Comparison of ENCODE assay signal across 28 cellular contexts in the genomic region with DNA sequence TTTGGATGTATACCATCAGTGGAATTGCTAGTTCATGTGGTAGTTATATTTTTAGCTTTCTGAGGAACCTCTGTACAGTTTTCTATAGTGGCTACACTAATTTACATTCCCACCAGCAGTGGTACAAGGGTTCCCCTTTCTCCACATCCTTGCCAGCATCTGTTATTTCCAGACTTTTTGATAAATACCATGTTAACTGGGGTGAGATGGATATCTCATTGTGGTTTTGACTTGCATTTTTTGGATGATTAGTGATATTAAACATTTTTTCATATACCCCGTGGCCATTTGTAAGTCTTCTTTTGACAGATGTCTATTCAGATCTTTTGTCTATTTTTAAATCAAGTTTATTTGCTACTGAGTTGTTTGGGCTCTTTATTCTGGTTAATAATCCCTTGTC.
"Had no signal": no experiment of that assay in that cellular context is flagged by ENCODE, and none has a peak within 500 bp of the region (broad histone marks: within the 10 kb centered on the region; RNA-seq: fewer than 3 reads in every experiment).

No MANE protein-coding gene starts in this region.

- H3K9me3 ChIP-seq: neutrophil, right atrium auricular region, right lobe of liver, testis, thyroid gland, transverse colon, upper lobe of left lung, vagina had no signal

- H3K36me3 ChIP-seq: left ventricle myocardium inferior, neural progenitor cell, neutrophil, right atrium auricular region, right lobe of liver, stomach, thyroid gland, transverse colon, upper lobe of left lung, vagina had no signal

- H3K4me2 ChIP-seq: neural progenitor cell had no signal

- H3K27ac ChIP-seq: left ventricle myocardium inferior, neural progenitor cell, neutrophil, parathyroid adenoma, right atrium auricular region, right lobe of liver, skin epidermis, stomach, testis, thyroid gland, transverse colon, upper lobe of left lung, vagina had no signal

- H2AFZ ChIP-seq: neural progenitor cell, parathyroid adenoma had no signal

- H3K4me1 ChIP-seq: left ventricle myocardium inferior, neural progenitor cell, parathyroid adenoma, right atrium auricular region, right lobe of liver, stomach, testis, thyroid gland, transverse colon, upper lobe of left lung, vagina had no signal

- DNase-seq: hypothalamus; immature natural killer cell; islet precursor cell; left ventricle myocardium inferior; mesendoderm; naive B cell; natural killer cell; nephron progenitor cell; occipital lobe; right lobe of liver; stimulated activated CD4-positive, alpha-beta T cell treated with anti-CD3 and anti-CD28 coated beads, Interleukin-12 subunit alpha, Interleukin-12 subunit beta, amount 100 ng/mL, for 4 hours; stimulated activated CD4-positive, alpha-beta T cell treated with anti-CD3 and anti-CD28 coated beads, Interleukin-15, amount 100 ng/mL, for 24 hours; stimulated activated CD4-positive, alpha-beta T cell treated with anti-CD3 and anti-CD28 coated beads, Interleukin-2, amount 100 ng/mL, for 24 hours; stimulated activated CD4-positive, alpha-beta T cell treated with anti-CD3 and anti-CD28 coated beads, Interleukin-4, amount 100 ng/mL, for 1 hour; stimulated activated naive B cell treated with anti-CD40 and anti-IgM and Interleukin-4, amounts not matched to agents 10 μg/mL and 1 μg/mL and 100 μg/mL, for 72 hours; stimulated activated naive CD8-positive, alpha-beta T cell treated with anti-CD3 and anti-CD28 coated beads, Interleukin-15, Interleukin-2, amounts not matched to agents 100 U/mL and 50 U/mL, for 24 hours; stomach; testis; thyroid gland; transverse colon; upper lobe of left lung had no signal

- H3K4me3 ChIP-seq: left ventricle myocardium inferior, lung, neural progenitor cell, right atrium auricular region, right lobe of liver, skin epidermis, stomach, testis, thyroid gland, transverse colon, upper lobe of left lung, vagina had no signal

- H3K9ac ChIP-seq: neural progenitor cell, parathyroid adenoma had no signal

- H3K79me2 ChIP-seq: parathyroid adenoma had no signal

- H3K27me3 ChIP-seq: neural progenitor cell, neutrophil, right atrium auricular region, right lobe of liver, stomach, testis, thyroid gland, transverse colon, upper lobe of left lung, vagina had no signal
